In the genomic region with DNA sequence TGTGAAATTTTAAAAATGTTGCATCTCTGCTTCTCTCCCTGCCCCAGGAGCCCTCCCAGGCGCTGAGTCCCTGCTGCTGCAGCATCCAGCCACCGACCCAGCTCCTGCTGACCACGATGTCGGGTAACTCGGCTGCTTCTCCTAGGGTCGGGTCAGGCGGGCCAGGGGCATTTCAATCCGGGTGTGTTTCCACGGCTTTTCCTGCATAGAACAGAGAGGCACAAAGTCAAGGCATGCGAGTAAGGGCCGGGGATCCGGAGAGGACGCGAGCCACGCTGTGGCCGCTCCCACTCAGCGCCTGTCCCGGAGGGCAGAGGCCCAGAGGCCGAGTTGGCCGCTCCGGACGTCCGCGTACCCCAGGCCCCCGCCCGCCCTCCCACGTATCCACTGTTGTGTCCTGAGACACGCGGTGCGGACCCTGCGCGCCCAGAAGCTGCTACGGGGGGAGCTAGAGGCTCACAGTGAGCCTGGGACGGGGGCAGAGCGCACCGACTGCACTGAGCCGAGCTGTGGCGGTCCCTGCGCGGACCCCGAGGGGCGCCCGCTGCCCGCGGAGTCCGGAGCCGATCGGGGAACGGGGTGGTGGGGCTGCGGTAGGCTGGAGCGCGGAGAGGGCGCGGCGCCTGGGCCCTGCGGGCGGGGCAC, we compare ENCODE assay signal across 8 cellular contexts. TPM values are rescaled to one million over a fixed set of nuclear protein-coding genes. Genes with fewer than 3 reads are reported as not detected.
DNase-seq lines count a peak whose midpoint lies in the region; ATAC-seq and TF ChIP-seq lines count a peak whose summit lies in the region.

TSS of gene POU2AF3 (plus strand) at position 81 of the 645 bp plus-strand sequence. CDS start at position 117, 36 bp downstream.

- peak within 1 kb of the TSS; percentile 96 for H3K4me3 ChIP-seq in HUES6 (ENCODE audit: low read depth, low read length)
- H3K4me3 ChIP-seq in esophagus muscularis mucosa, result peak within 1 kb of the TSS; percentile 65 to 71 (median 70)
- peak within 1 kb of the TSS; percentile 63 for H3K4me3 ChIP-seq in osteoblast (ENCODE audit: insufficient read depth, low read length)

- H3K4me1 ChIP-seq in HUES6 (ENCODE audit: control insufficient read depth, insufficient read depth, low read length) (peaks cover 16% of the 10 kb centered on the region), esophagus muscularis mucosa (peaks cover 7 to 40% (median 32%) of the 10 kb centered on the region in 4 donors), osteoblast (ENCODE audit: insufficient read depth, low read length) (no peaks in the 10 kb centered on the region)

- DNase-seq in esophagus muscularis mucosa (ENCODE audit: extremely low spot score), result peak; percentile 92
- DNase-seq in osteoblast (ENCODE audit: insufficient read length, low spot score, missing footprints), result no peak
- no peak for DNase-seq in stimulated activated CD4-positive, alpha-beta T cell treated with anti-CD3 and anti-CD28 coated beads, Interleukin-4, amount 100 ng/mL, for 4 hours
- no peak for DNase-seq in activated effector memory CD4-positive, alpha-beta T cell treated with Interleukin-2 at 50 U/mL for 16 hours
- DNase-seq in DMS53 (lab: John Stamatoyannopoulos, UW), result no peak
- DNase-seq in NCI-H1105 treated with DMSO at 0.1 percent for 48 hours (lab: John Stamatoyannopoulos, UW), result no peak

- ATAC-seq in GM18867 (IDR thresholded peaks at IDR 0.05; ENCODE audit: unreplicated experiment), result peak; percentile 24

- TF ChIP-seq CTCF in esophagus muscularis mucosa (IDR thresholded peaks at IDR 0.05), result no peak
- no peak for TF ChIP-seq CTCF in osteoblast (IDR thresholded peaks at IDR 0.05; ENCODE audit: extremely low read depth, low read depth, low read length)

- intact Hi-C loops in esophagus muscularis mucosa (cut with DNase I), result loop anchor here (5.0 kb wide), 1 partner anchor 124 kb away; no protein-coding TSS in a partner anchor

- H4K20me1 ChIP-seq in osteoblast (ENCODE audit: insufficient read depth, low read length), result no peaks in the 10 kb centered on the region

- no peak for TF ChIP-seq EP300 in esophagus muscularis mucosa (IDR thresholded peaks at IDR 0.05)

- H3K27me3 ChIP-seq in HUES6 (ENCODE audit: control insufficient read depth, insufficient read depth, low read length) (peaks cover 46% of the 10 kb centered on the region), esophagus muscularis mucosa (peaks cover 0 to 10% (median 0%) of the 10 kb centered on the region in 4 donors), osteoblast (ENCODE audit: insufficient read depth, low read length) (peaks cover 44% of the 10 kb centered on the region)

- no peaks in the 10 kb centered on the region for H3K79me2 ChIP-seq in osteoblast (ENCODE audit: insufficient read depth, low read length)

- H3K27ac ChIP-seq in HUES6 (ENCODE audit: low read depth, low read length) (no peak within 1 kb of the TSS), esophagus muscularis mucosa (replicated peaks in 1 of 4) (peak within 1 kb of the TSS; percentile 78 to 89 (median 85)), osteoblast (ENCODE audit: low read depth, low read length) (no peak within 1 kb of the TSS)

- TF ChIP-seq POLR2A in esophagus muscularis mucosa (IDR thresholded peaks at IDR 0.05; ENCODE audit: low read depth), result no peak

- peak within 1 kb of the TSS; percentile 56 for H2AFZ ChIP-seq in osteoblast (ENCODE audit: low read length)

- no peaks in the 10 kb centered on the region for H3K9me3 ChIP-seq in HUES6 (ENCODE audit: control insufficient read depth, insufficient read depth, low read depth, low read length)
- H3K9me3 ChIP-seq in esophagus muscularis mucosa, result no peaks in the 10 kb centered on the region
- H3K9me3 ChIP-seq in osteoblast (ENCODE audit: low read depth, low read length), result no peaks in the 10 kb centered on the region

- no peaks in the 10 kb centered on the region for H3K36me3 ChIP-seq in HUES6 (ENCODE audit: control insufficient read depth, insufficient read depth, low read length)
- H3K36me3 ChIP-seq in esophagus muscularis mucosa, result no peaks in the 10 kb centered on the region
- H3K36me3 ChIP-seq in osteoblast (ENCODE audit: insufficient read depth, low read length), result no peaks in the 10 kb centered on the region

- 17% methylated on average over 13 of the region's 57 CpGs for WGBS in esophagus muscularis mucosa

- H3K4me2 ChIP-seq in osteoblast (ENCODE audit: insufficient read depth, low read length), result peak within 1 kb of the TSS; percentile 60

- peak within 1 kb of the TSS; percentile 68 for H3K9ac ChIP-seq in HUES6 (ENCODE audit: low read length)

RNA-seq across cellular contexts. Expression of gene POU2AF3, which starts in this region (rescaled TPM):
- total RNA-seq in esophagus muscularis mucosa (1 to 10 TPM in 2 of 4 donors, under 1 TPM in 1, not detected in 1; 0.99 to 2.9 (median 2.2) TPM), osteoblast (0.36 TPM in 1 of 2 replicates, not detected in the other)

Comparison
In these comparisons a context has a peak if more than half of its experiments do, and no peak if none do; other contexts are left out.
1. H3K27ac ChIP-seq: peak in esophagus muscularis mucosa (4 of 4); none in HUES6 (single experiment) and osteoblast (single experiment).
2. Peak in every context shown above with its lines, with median percentiles within 50 percentile points of each other: H3K4me3 ChIP-seq.